ENCODE assay signal across 13 cellular contexts in the genomic region with DNA sequence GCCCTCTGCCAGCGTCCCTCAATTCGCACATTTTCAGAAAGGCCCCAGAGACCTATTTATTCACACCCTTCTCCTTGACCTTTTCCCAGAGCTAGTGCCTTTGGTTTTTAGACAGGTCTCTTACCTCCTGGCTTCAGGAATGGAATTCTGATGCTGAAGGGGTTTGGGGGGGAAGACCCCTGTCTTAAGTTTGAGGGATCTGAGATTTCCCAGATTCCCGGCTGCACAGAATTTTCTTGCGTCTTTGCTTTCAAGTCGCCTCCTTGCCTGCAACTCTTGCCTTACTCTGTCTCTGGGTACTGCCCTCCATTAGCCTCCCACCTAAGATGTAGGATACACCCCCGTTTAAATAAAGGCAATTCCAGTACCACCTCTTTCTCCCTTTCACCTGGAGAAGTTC. TPM values are rescaled to one million over a fixed set of nuclear protein-coding genes. Genes with fewer than 3 reads are reported as not detected.
A peak's percentile ranks its signal among the peaks of the same experiment; 100 is the strongest.
DNase-seq lines count a peak whose midpoint lies in the region; ATAC-seq and TF ChIP-seq lines count a peak whose summit lies in the region.
"Had no signal": no experiment of that assay in that cellular context is flagged by ENCODE, and none has a peak within 500 bp of the region (broad histone marks: within the 10 kb centered on the region; RNA-seq: fewer than 3 reads in every experiment).

No MANE protein-coding gene starts in this region.

- TF ChIP-seq CTCF in kidney epithelial cell (IDR thresholded peaks at IDR 0.05; ENCODE audit: insufficient read depth, low read length, poor library complexity, severe bottlenecking) (no peak), stomach (IDR thresholded peaks at IDR 0.05) (no peak)

- TF ChIP-seq EP300 in stomach (IDR thresholded peaks at IDR 0.05), result no peak

- H3K27ac Mint-ChIP-seq in activated CD4-positive, alpha-beta T cell treated with anti-CD3 and anti-CD28 coated beads, Interleukin-2, amount 10 ng/mL, durations not matched to agents 7 days and 5 days, result peak overlapping the region; percentile 99
- peak overlapping the region; percentile 99 for H3K27ac Mint-ChIP-seq in activated T-helper 17 cell treated with anti-CD3 and anti-CD28 coated beads, Interleukin-2, amount 50 U/mL, for 72 hours

- H3K27me3 Mint-ChIP-seq in activated CD4-positive, alpha-beta T cell treated with anti-CD3 and anti-CD28 coated beads, Interleukin-2, amount 10 ng/mL, durations not matched to agents 7 days and 5 days, result peaks cover 16% of the 10 kb centered on the region
- H3K27me3 Mint-ChIP-seq in activated T-helper 17 cell treated with anti-CD3 and anti-CD28 coated beads, Interleukin-2, amount 50 U/mL, for 72 hours, result peaks cover 13% of the 10 kb centered on the region

- peaks cover 39 to 47% (median 44%) of the 10 kb centered on the region in 4 donors for H3K4me1 ChIP-seq in stomach

- H3K27me3 ChIP-seq in kidney epithelial cell (ENCODE audit: control insufficient read depth, insufficient read depth, low read length) (peaks cover 70% of the 10 kb centered on the region), stomach (peaks cover 37 to 99% (median 68%) of the 10 kb centered on the region in 3 donors)

- intact Hi-C loops in stomach (cut with DNase I; ENCODE audit: low total_unique reads), result no loop called here

- peaks cover 61% of the 10 kb centered on the region for H3K36me3 Mint-ChIP-seq in activated CD4-positive, alpha-beta T cell treated with anti-CD3 and anti-CD28 coated beads, Interleukin-2, amount 10 ng/mL, durations not matched to agents 7 days and 5 days (ENCODE audit: low read depth)
- H3K36me3 Mint-ChIP-seq in activated T-helper 17 cell treated with anti-CD3 and anti-CD28 coated beads, Interleukin-2, amount 50 U/mL, for 72 hours (ENCODE audit: low read depth), result peaks cover 86% of the 10 kb centered on the region

- DNase-seq in activated CD4-positive, alpha-beta T cell treated with anti-CD3 and anti-CD28 coated beads, Interleukin-2, amount 10 ng/mL, durations not matched to agents 7 days and 5 days, result no peak
- no peak for DNase-seq in activated CD4-positive, alpha-beta T cell treated with anti-CD3 and anti-CD28 coated beads for 4 hours
- DNase-seq in kidney epithelial cell (ENCODE audit: low read depth) (no peak), stomach (no peak), NCI-H748 (lab: John Stamatoyannopoulos, UW; ENCODE audit: unreplicated experiment) (no peak), cerebellar cortex (ENCODE audit: low spot score) (no peak)
- DNase-seq: activated CD4-positive, CD25-positive, alpha-beta regulatory T cell treated with anti-CD3 and anti-CD28 coated beads, Interleukin-2, amount 50 U/mL, for 72 hours; IMR-90; left colon; NCI-H69 had no signal

- CTCF ChIA-PET in activated CD4-positive, alpha-beta T cell treated with anti-CD3 and anti-CD28 coated beads, Interleukin-2, amount 10 ng/mL, durations not matched to agents 7 days and 5 days (lab: Charles Lee), result interaction anchor here (1.4 kb wide), 1 partner anchor 11 kb away, joined by 3 read pairs; no protein-coding TSS in a partner anchor

- H3K36me3 ChIP-seq in kidney epithelial cell (ENCODE audit: control insufficient read depth, insufficient read depth, low read length) (no peaks in the 10 kb centered on the region), stomach (no peaks in the 10 kb centered on the region)

- H3K4me3 ChIP-seq in kidney epithelial cell (ENCODE audit: low read depth, low read length) (peak overlapping the region; percentile 43), stomach (peak overlapping the region; percentile 38 to 68 (median 57))

- no peak for TF ChIP-seq POLR2A in stomach (IDR thresholded peaks at IDR 0.05)

- POLR2A ChIA-PET in activated CD4-positive, alpha-beta T cell treated with anti-CD3 and anti-CD28 coated beads, Interleukin-2, amount 10 ng/mL, durations not matched to agents 7 days and 5 days (lab: Charles Lee), result no interaction called here

- ATAC-seq in activated T-helper 17 cell treated with anti-CD3 and anti-CD28 coated beads, Interleukin-2, amount 50 U/mL, for 72 hours (replicated peaks), result no peak
- no peak for ATAC-seq in GM19324 (IDR thresholded peaks at IDR 0.05; ENCODE audit: low FRiP score, unreplicated experiment)
- ATAC-seq: left colon had no signal

- peak overlapping the region; percentile 97 for H3K4me3 Mint-ChIP-seq in activated CD4-positive, alpha-beta T cell treated with anti-CD3 and anti-CD28 coated beads, Interleukin-2, amount 10 ng/mL, durations not matched to agents 7 days and 5 days
- peak overlapping the region; percentile 98 for H3K4me3 Mint-ChIP-seq in activated T-helper 17 cell treated with anti-CD3 and anti-CD28 coated beads, Interleukin-2, amount 50 U/mL, for 72 hours

- WGBS in stomach, 5 donors, result 60 to 78% (median 71%) methylated on average over 6 of the region's 6 CpGs

- peaks cover 54% of the 10 kb centered on the region for H3K4me1 Mint-ChIP-seq in activated CD4-positive, alpha-beta T cell treated with anti-CD3 and anti-CD28 coated beads, Interleukin-2, amount 10 ng/mL, durations not matched to agents 7 days and 5 days
- peaks cover 45% of the 10 kb centered on the region for H3K4me1 Mint-ChIP-seq in activated T-helper 17 cell treated with anti-CD3 and anti-CD28 coated beads, Interleukin-2, amount 50 U/mL, for 72 hours

- peak overlapping the region in 3 of 5 donors; percentile 51 to 58 (median 54) for H3K27ac ChIP-seq in stomach

- H3K9me3 ChIP-seq in stomach, result no peaks in the 10 kb centered on the region

- no peaks in the 10 kb centered on the region for H3K9me3 Mint-ChIP-seq in activated CD4-positive, alpha-beta T cell treated with anti-CD3 and anti-CD28 coated beads, Interleukin-2, amount 10 ng/mL, durations not matched to agents 7 days and 5 days
- H3K9me3 Mint-ChIP-seq in activated T-helper 17 cell treated with anti-CD3 and anti-CD28 coated beads, Interleukin-2, amount 50 U/mL, for 72 hours, result no peaks in the 10 kb centered on the region

RNA-seq across cellular contexts. Expression of gene GATA3, which starts 1.9 kb away (rescaled TPM):
- 10 to 100 TPM; 48.1 to 52.0 TPM for total RNA-seq in activated CD4-positive, alpha-beta T cell treated with anti-CD3 and anti-CD28 coated beads, Interleukin-2, amount 10 ng/mL, durations not matched to agents 7 days and 5 days
- 10 to 100 TPM; 14.2 to 25.2 TPM for total RNA-seq in activated T-helper 17 cell treated with anti-CD3 and anti-CD28 coated beads, Interleukin-2, amount 50 U/mL, for 72 hours
- total RNA-seq in kidney epithelial cell (7.2 and 10.9 TPM in 2 replicates), stomach (1 to 10 TPM in 1 of 5 donors, under 1 TPM in 2, not detected in 2; 0.14 to 1.2 (median 0.18) TPM)
- polyA plus RNA-seq in stomach, result under 1 TPM; 0.12 to 0.46 (median 0.18) TPM
- total RNA-seq: IMR-90 had no signal
- polyA plus RNA-seq: AG04450 had no signal
